ENCODE assay signal across 1 cellular context in the genomic region with DNA sequence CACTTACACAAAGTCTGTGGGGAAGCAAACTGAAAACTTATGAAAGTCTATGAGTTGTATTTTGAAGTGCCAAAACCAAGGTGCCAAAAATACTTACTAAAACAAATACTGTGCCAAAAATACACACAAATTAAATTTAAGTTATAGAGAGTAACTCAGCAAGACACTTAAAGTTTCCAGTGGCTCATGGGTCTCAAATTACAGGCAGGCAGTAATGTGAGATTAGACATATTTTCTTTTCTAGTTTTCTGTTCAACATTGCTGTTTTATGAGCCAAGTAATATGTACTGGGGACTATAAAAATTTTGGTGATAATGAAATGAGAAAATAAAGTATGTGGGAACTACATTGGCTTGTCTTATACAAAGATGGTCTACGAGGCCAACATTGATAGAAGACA.
TF ChIP-seq lines count a peak whose summit lies in the region.

No MANE protein-coding gene starts in this region.

TF ChIP-seq in HEK293, 187 proteins besides CTCF, POLR2A, EP300 and RAD21 (continued from another document and continues in another):
- TF ChIP-seq, protein P1, sequence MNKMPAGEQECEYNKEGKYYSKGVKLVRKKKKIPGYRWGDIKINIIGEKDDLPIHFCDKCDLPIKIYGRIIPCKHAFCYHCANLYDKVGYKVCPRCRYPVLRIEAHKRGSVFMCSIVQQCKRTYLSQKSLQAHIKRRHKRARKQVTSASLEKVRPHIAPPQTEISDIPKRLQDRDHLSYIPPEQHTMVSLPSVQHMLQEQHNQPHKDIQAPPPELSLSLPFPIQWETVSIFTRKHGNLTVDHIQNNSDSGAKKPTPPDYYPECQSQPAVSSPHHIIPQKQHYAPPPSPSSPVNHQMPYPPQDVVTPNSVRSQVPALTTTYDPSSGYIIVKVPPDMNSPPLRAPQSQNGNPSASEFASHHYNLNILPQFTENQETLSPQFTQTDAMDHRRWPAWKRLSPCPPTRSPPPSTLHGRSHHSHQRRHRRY (tag by site-specific recombination; IDR thresholded peaks at IDR 0.05) = no peak
- TF ChIP-seq ZNF610 (tag by site-specific recombination; IDR thresholded peaks at IDR 0.05; ENCODE audit: borderline replicate concordance) (0 out of 2 replicates have a peak, but pooled peaks have one; percentile 28), ZNF404 (tag by site-specific recombination; IDR thresholded peaks at IDR 0.05) (no peak), ZBTB21 (tag by site-specific recombination; IDR thresholded peaks at IDR 0.05) (no peak), ZNF660 (tag by site-specific recombination; IDR thresholded peaks at IDR 0.05) (no peak), MZF1 (tag by site-specific recombination; IDR thresholded peaks at IDR 0.05; ENCODE audit: borderline replicate concordance) (no peak), SALL2 (tag by site-specific recombination; IDR thresholded peaks at IDR 0.05; ENCODE audit: borderline replicate concordance) (no peak), SCRT1 (tag by site-specific recombination; IDR thresholded peaks at IDR 0.05; ENCODE audit: borderline replicate concordance) (no peak), SETDB1 (IDR thresholded peaks at IDR 0.05; ENCODE audit: insufficient read length, low read length) (no peak), ZNF394 (tag by site-specific recombination; IDR thresholded peaks at IDR 0.05; ENCODE audit: borderline replicate concordance) (no peak), ZSCAN30 (tag by site-specific recombination; IDR thresholded peaks at IDR 0.05) (0 out of 2 replicates have a peak, but pooled peaks have one; percentile 46), OSR2 (tag by site-specific recombination; IDR thresholded peaks at IDR 0.05) (peak; percentile 66; the same call in 1 of the 2 replicates), ZXDB (tag by site-specific recombination; IDR thresholded peaks at IDR 0.05) (peak; percentile 34; the same call in 1 of the 2 replicates), ZNF423 (tag by site-specific recombination; IDR thresholded peaks at IDR 0.05) (0 out of 2 replicates have a peak, but pooled peaks have one; percentile 10), RBAK (tag by site-specific recombination; IDR thresholded peaks at IDR 0.05) (no peak), ZNF549 (tag by site-specific recombination; IDR thresholded peaks at IDR 0.05) (no peak; the same call in none of the 2 replicates), ZBTB48 (tag by site-specific recombination; IDR thresholded peaks at IDR 0.05) (no peak), ZNF391 (tag by site-specific recombination; IDR thresholded peaks at IDR 0.05; ENCODE audit: borderline replicate concordance, low read depth) (no peak), TRIM28 (IDR thresholded peaks at IDR 0.05; ENCODE audit: borderline replicate concordance, low read length) (peak; percentile 20; the same call in 1 of the 2 replicates), ZNF600 (tag by site-specific recombination; IDR thresholded peaks at IDR 0.05) (no peak), KLF8 (tag by site-specific recombination; IDR thresholded peaks at IDR 0.05) (no peak), ZNF221 (tag by site-specific recombination; IDR thresholded peaks at IDR 0.05; ENCODE audit: borderline replicate concordance) (no peak), ZNF114 (tag by site-specific recombination; IDR thresholded peaks at IDR 0.05) (no peak), ZNF792 (tag by site-specific recombination; IDR thresholded peaks at IDR 0.05) (no peak), ZNF677 (tag by site-specific recombination; IDR thresholded peaks at IDR 0.05) (no peak), ZNF48 (tag by site-specific recombination; IDR thresholded peaks at IDR 0.05) (no peak), ZEB2 (tag by site-specific recombination; IDR thresholded peaks at IDR 0.05) (no peak), BCL11A (tag by site-specific recombination; IDR thresholded peaks at IDR 0.05; ENCODE audit: low read depth) (no peak), FEZF1 (tag by site-specific recombination; IDR thresholded peaks at IDR 0.05) (peak; percentile 83), WT1 (tag by site-specific recombination; IDR thresholded peaks at IDR 0.05) (0 out of 2 replicates have a peak, but pooled peaks have one; percentile 28), SP7 (tag by site-specific recombination; IDR thresholded peaks at IDR 0.05) (no peak), ZNF530 (tag by site-specific recombination; IDR thresholded peaks at IDR 0.05; ENCODE audit: low read depth) (no peak), OVOL3 (tag by site-specific recombination; IDR thresholded peaks at IDR 0.05) (peak; percentile 78; the same call in 1 of the 2 replicates), KLF7 (tag by site-specific recombination; IDR thresholded peaks at IDR 0.05; ENCODE audit: borderline replicate concordance) (no peak; the same call in 1 of the 2 replicates), SCRT2 (tag by site-specific recombination; IDR thresholded peaks at IDR 0.05) (no peak), ZNF785 (tag by site-specific recombination; IDR thresholded peaks at IDR 0.05) (no peak), ZNF776 (tag by site-specific recombination; IDR thresholded peaks at IDR 0.05; ENCODE audit: borderline replicate concordance) (no peak), ZNF133 (tag by site-specific recombination; IDR thresholded peaks at IDR 0.05) (no peak), ZNF76 (tag by site-specific recombination; IDR thresholded peaks at IDR 0.05; ENCODE audit: borderline replicate concordance, low read depth) (no peak), YY1 (tag by site-specific recombination; IDR thresholded peaks at IDR 0.05) (no peak)
- TF ChIP-seq, protein P2, sequence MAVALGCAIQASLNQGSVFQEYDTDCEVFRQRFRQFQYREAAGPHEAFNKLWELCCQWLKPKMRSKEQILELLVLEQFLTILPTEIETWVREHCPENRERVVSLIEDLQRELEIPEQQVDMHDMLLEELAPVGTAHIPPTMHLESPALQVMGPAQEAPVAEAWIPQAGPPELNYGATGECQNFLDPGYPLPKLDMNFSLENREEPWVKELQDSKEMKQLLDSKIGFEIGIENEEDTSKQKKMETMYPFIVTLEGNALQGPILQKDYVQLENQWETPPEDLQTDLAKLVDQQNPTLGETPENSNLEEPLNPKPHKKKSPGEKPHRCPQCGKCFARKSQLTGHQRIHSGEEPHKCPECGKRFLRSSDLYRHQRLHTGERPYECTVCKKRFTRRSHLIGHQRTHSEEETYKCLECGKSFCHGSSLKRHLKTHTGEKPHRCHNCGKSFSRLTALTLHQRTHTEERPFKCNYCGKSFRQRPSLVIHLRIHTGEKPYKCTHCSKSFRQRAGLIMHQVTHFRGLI (tag by site-specific recombination; IDR thresholded peaks at IDR 0.05) = no peak
- TF ChIP-seq, protein P3, sequence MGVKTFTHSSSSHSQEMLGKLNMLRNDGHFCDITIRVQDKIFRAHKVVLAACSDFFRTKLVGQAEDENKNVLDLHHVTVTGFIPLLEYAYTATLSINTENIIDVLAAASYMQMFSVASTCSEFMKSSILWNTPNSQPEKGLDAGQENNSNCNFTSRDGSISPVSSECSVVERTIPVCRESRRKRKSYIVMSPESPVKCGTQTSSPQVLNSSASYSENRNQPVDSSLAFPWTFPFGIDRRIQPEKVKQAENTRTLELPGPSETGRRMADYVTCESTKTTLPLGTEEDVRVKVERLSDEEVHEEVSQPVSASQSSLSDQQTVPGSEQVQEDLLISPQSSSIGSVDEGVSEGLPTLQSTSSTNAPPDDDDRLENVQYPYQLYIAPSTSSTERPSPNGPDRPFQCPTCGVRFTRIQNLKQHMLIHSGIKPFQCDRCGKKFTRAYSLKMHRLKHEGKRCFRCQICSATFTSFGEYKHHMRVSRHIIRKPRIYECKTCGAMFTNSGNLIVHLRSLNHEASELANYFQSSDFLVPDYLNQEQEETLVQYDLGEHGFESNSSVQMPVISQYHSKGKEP (tag by site-specific recombination; IDR thresholded peaks at IDR 0.05) = 0 out of 2 replicates have a peak, but pooled peaks have one; percentile 30
- TF ChIP-seq, protein P4, sequence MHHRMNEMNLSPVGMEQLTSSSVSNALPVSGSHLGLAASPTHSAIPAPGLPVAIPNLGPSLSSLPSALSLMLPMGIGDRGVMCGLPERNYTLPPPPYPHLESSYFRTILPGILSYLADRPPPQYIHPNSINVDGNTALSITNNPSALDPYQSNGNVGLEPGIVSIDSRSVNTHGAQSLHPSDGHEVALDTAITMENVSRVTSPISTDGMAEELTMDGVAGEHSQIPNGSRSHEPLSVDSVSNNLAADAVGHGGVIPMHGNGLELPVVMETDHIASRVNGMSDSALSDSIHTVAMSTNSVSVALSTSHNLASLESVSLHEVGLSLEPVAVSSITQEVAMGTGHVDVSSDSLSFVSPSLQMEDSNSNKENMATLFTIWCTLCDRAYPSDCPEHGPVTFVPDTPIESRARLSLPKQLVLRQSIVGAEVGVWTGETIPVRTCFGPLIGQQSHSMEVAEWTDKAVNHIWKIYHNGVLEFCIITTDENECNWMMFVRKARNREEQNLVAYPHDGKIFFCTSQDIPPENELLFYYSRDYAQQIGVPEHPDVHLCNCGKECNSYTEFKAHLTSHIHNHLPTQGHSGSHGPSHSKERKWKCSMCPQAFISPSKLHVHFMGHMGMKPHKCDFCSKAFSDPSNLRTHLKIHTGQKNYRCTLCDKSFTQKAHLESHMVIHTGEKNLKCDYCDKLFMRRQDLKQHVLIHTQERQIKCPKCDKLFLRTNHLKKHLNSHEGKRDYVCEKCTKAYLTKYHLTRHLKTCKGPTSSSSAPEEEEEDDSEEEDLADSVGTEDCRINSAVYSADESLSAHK (tag by site-specific recombination; IDR thresholded peaks at IDR 0.05) = peak; percentile 67; the same call in 1 of the 2 replicates
- TF ChIP-seq, protein P5, sequence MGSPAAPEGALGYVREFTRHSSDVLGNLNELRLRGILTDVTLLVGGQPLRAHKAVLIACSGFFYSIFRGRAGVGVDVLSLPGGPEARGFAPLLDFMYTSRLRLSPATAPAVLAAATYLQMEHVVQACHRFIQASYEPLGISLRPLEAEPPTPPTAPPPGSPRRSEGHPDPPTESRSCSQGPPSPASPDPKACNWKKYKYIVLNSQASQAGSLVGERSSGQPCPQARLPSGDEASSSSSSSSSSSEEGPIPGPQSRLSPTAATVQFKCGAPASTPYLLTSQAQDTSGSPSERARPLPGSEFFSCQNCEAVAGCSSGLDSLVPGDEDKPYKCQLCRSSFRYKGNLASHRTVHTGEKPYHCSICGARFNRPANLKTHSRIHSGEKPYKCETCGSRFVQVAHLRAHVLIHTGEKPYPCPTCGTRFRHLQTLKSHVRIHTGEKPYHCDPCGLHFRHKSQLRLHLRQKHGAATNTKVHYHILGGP (tag by site-specific recombination; IDR thresholded peaks at IDR 0.05) = no peak
- TF ChIP-seq, protein P6, sequence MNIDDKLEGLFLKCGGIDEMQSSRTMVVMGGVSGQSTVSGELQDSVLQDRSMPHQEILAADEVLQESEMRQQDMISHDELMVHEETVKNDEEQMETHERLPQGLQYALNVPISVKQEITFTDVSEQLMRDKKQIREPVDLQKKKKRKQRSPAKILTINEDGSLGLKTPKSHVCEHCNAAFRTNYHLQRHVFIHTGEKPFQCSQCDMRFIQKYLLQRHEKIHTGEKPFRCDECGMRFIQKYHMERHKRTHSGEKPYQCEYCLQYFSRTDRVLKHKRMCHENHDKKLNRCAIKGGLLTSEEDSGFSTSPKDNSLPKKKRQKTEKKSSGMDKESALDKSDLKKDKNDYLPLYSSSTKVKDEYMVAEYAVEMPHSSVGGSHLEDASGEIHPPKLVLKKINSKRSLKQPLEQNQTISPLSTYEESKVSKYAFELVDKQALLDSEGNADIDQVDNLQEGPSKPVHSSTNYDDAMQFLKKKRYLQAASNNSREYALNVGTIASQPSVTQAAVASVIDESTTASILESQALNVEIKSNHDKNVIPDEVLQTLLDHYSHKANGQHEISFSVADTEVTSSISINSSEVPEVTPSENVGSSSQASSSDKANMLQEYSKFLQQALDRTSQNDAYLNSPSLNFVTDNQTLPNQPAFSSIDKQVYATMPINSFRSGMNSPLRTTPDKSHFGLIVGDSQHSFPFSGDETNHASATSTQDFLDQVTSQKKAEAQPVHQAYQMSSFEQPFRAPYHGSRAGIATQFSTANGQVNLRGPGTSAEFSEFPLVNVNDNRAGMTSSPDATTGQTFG (tag by site-specific recombination; IDR thresholded peaks at IDR 0.05; ENCODE audit: borderline replicate concordance) = no peak
- TF ChIP-seq, protein P7, sequence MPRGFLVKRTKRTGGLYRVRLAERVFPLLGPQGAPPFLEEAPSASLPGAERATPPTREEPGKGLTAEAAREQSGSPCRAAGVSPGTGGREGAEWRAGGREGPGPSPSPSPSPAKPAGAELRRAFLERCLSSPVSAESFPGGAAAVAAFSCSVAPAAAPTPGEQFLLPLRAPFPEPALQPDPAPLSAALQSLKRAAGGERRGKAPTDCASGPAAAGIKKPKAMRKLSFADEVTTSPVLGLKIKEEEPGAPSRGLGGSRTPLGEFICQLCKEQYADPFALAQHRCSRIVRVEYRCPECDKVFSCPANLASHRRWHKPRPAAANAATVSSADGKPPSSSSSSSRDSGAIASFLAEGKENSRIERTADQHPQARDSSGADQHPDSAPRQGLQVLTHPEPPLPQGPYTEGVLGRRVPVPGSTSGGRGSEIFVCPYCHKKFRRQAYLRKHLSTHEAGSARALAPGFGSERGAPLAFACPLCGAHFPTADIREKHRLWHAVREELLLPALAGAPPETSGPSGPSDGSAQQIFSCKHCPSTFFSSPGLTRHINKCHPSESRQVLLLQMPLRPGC (tag by site-specific recombination; IDR thresholded peaks at IDR 0.05) = no peak
- TF ChIP-seq, protein P8, sequence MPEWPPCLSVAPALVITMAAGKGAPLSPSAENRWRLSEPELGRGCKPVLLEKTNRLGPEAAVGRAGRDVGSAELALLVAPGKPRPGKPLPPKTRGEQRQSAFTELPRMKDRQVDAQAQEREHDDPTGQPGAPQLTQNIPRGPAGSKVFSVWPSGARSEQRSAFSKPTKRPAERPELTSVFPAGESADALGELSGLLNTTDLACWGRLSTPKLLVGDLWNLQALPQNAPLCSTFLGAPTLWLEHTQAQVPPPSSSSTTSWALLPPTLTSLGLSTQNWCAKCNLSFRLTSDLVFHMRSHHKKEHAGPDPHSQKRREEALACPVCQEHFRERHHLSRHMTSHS (tag by site-specific recombination; IDR thresholded peaks at IDR 0.05) = no peak
- TF ChIP-seq, protein P9, sequence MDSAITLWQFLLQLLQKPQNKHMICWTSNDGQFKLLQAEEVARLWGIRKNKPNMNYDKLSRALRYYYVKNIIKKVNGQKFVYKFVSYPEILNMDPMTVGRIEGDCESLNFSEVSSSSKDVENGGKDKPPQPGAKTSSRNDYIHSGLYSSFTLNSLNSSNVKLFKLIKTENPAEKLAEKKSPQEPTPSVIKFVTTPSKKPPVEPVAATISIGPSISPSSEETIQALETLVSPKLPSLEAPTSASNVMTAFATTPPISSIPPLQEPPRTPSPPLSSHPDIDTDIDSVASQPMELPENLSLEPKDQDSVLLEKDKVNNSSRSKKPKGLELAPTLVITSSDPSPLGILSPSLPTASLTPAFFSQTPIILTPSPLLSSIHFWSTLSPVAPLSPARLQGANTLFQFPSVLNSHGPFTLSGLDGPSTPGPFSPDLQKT (IDR thresholded peaks at IDR 0.05; ENCODE audit: borderline replicate concordance, low read depth, low read length) = no peak
